Comparison of ENCODE assay signal across 1 cellular context in the genomic region with DNA sequence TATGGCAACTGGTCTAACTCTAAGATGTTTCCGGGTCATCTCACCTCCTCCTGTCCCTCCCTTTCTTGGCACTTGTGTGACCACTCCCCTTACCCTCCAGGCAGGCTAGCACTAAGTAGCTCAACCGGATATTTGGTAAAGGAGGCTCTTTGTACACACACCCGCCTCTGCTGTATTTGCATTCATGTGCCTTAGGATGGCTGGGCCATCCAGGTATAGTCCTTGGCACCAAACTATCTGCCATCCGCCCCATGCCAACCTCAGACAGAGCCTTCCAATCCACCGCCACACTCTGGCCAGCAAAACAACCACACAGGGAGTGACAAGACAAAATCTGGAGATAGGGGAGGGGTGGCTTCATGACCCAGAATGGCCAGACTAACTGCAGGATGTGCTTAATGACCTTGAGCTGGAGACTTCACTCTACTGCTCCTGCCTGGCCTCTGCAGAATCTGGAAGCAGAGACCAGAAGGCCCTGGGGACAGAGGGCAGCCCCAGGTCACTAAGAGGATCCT.
A peak's percentile ranks its signal among the peaks of the same experiment; 100 is the strongest.
TF ChIP-seq lines count a peak whose summit lies in the region.

No MANE protein-coding gene starts in this region.

TF ChIP-seq in K562, 482 proteins besides CTCF, POLR2A, EP300 and RAD21 (continues in another document):
- TF ChIP-seq GMEB1 (CRISPR knock-in tag; IDR thresholded peaks at IDR 0.05) = no peak
- TF ChIP-seq ZNF263 (CRISPR knock-in tag; IDR thresholded peaks at IDR 0.05; ENCODE audit: borderline replicate concordance) = no peak
- TF ChIP-seq, protein P1, sequence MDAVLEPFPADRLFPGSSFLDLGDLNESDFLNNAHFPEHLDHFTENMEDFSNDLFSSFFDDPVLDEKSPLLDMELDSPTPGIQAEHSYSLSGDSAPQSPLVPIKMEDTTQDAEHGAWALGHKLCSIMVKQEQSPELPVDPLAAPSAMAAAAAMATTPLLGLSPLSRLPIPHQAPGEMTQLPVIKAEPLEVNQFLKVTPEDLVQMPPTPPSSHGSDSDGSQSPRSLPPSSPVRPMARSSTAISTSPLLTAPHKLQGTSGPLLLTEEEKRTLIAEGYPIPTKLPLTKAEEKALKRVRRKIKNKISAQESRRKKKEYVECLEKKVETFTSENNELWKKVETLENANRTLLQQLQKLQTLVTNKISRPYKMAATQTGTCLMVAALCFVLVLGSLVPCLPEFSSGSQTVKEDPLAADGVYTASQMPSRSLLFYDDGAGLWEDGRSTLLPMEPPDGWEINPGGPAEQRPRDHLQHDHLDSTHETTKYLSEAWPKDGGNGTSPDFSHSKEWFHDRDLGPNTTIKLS (IDR thresholded peaks at IDR 0.05; ENCODE audit: borderline replicate concordance, low read depth) = no peak
- TF ChIP-seq MAFG (tag; conservative IDR thresholded peaks at IDR 0.05) = 0 out of 2 replicates have a peak, but pooled peaks have one; percentile 13
- TF ChIP-seq STAT5A (IDR thresholded peaks at IDR 0.05; ENCODE audit: borderline replicate concordance, low read length) = no peak
- TF ChIP-seq SRSF3 (IDR thresholded peaks at IDR 0.05; ENCODE audit: insufficient read depth, low read length) = no peak
- no peak for TF ChIP-seq TFAP4 (CRISPR knock-in tag; IDR thresholded peaks at IDR 0.05; ENCODE audit: borderline replicate concordance)
- no peak for TF ChIP-seq BRCA1 (IDR thresholded peaks at IDR 0.05)
- no peak for TF ChIP-seq BRCA1 (CRISPR knock-in tag; IDR thresholded peaks at IDR 0.05)
- TF ChIP-seq ZNF707 (CRISPR knock-in tag; conservative IDR thresholded peaks at IDR 0.05) = no peak
- no peak for TF ChIP-seq KDM2B (CRISPR knock-in tag; IDR thresholded peaks at IDR 0.05)
- peak; percentile 7; the same call in 1 of the 2 replicates for TF ChIP-seq C11orf30 (IDR thresholded peaks at IDR 0.05; ENCODE audit: low read depth)
- TF ChIP-seq RNF219 (CRISPR knock-in tag; IDR thresholded peaks at IDR 0.05) = no peak
- TF ChIP-seq GTF2A2 (tag; IDR thresholded peaks at IDR 0.05) = no peak
- TF ChIP-seq RFX5 (IDR thresholded peaks at IDR 0.05; ENCODE audit: low read depth, low read length) = no peak
- peak; percentile 35; the same call in 1 of the 2 replicates for TF ChIP-seq NFE2 (IDR thresholded peaks at IDR 0.05; ENCODE audit: low read depth)
- no peak for TF ChIP-seq SMAD1 (IDR thresholded peaks at IDR 0.05; ENCODE audit: low read depth, low read length, partially characterized antibody)
- no peak for TF ChIP-seq ZNF407 (IDR thresholded peaks at IDR 0.05; ENCODE audit: low read depth)
- no peak for TF ChIP-seq ZNF232 (CRISPR knock-in tag; IDR thresholded peaks at IDR 0.05)
- TF ChIP-seq EZH2 (IDR thresholded peaks at IDR 0.05; ENCODE audit: borderline replicate concordance, low read depth, low read length) = no peak
- no peak for TF ChIP-seq UBTF (IDR thresholded peaks at IDR 0.05; ENCODE audit: borderline replicate concordance in 1 of 2, low read depth in 2 of 2, low read length in 2 of 2)
- no peak for TF ChIP-seq ZNF174 (CRISPR knock-in tag; IDR thresholded peaks at IDR 0.05)
- TF ChIP-seq IFI16 (CRISPR knock-in tag; IDR thresholded peaks at IDR 0.05) = no peak
- TF ChIP-seq ESRRA (IDR thresholded peaks at IDR 0.05; ENCODE audit: borderline replicate concordance, low read depth) = peak; percentile 84
- TF ChIP-seq, protein P2, sequence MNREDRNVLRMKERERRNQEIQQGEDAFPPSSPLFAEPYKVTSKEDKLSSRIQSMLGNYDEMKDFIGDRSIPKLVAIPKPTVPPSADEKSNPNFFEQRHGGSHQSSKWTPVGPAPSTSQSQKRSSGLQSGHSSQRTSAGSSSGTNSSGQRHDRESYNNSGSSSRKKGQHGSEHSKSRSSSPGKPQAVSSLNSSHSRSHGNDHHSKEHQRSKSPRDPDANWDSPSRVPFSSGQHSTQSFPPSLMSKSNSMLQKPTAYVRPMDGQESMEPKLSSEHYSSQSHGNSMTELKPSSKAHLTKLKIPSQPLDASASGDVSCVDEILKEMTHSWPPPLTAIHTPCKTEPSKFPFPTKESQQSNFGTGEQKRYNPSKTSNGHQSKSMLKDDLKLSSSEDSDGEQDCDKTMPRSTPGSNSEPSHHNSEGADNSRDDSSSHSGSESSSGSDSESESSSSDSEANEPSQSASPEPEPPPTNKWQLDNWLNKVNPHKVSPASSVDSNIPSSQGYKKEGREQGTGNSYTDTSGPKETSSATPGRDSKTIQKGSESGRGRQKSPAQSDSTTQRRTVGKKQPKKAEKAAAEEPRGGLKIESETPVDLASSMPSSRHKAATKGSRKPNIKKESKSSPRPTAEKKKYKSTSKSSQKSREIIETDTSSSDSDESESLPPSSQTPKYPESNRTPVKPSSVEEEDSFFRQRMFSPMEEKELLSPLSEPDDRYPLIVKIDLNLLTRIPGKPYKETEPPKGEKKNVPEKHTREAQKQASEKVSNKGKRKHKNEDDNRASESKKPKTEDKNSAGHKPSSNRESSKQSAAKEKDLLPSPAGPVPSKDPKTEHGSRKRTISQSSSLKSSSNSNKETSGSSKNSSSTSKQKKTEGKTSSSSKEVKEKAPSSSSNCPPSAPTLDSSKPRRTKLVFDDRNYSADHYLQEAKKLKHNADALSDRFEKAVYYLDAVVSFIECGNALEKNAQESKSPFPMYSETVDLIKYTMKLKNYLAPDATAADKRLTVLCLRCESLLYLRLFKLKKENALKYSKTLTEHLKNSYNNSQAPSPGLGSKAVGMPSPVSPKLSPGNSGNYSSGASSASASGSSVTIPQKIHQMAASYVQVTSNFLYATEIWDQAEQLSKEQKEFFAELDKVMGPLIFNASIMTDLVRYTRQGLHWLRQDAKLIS (CRISPR knock-in tag; IDR thresholded peaks at IDR 0.05) = no peak
- TF ChIP-seq MTA1 (IDR thresholded peaks at IDR 0.05; ENCODE audit: borderline replicate concordance) = no peak
- TF ChIP-seq DIDO1 (tag; IDR thresholded peaks at IDR 0.05; ENCODE audit: low read depth) = no peak
- no peak for TF ChIP-seq HMBOX1 (IDR thresholded peaks at IDR 0.05)
- no peak for TF ChIP-seq CREB5 (CRISPR knock-in tag; IDR thresholded peaks at IDR 0.05)
- no peak for TF ChIP-seq PURB (CRISPR knock-in tag; IDR thresholded peaks at IDR 0.05; ENCODE audit: low read depth)
